19 cellular contexts compared by ENCODE assay signal in genomic region chr11:31955838-31956237, GRCh38.
DNase-seq lines count a peak whose midpoint lies in the region; ATAC-seq, FAIRE-seq and TF ChIP-seq lines count a peak whose summit lies in the region.
"Had no signal": no experiment of that assay in that cellular context is flagged by ENCODE, and none has a peak within 500 bp of the region (broad histone marks: within the 10 kb centered on the region; RNA-seq: fewer than 3 reads in every experiment).

No MANE protein-coding gene starts in this region.

- H3K27me3 Mint-ChIP-seq in MCF 10A (ENCODE audit: insufficient read depth, unreplicated experiment): no peaks in the 10 kb centered on the region

- no peaks in the 10 kb centered on the region for H3K9me3 ChIP-seq in mammary epithelial cell (replicated peaks; ENCODE audit: insufficient read depth, low read length)
- H3K9me3 ChIP-seq in small intestine (ENCODE audit: control insufficient read depth, low read depth): no peaks in the 10 kb centered on the region
- H3K9me3 ChIP-seq in stomach: no peaks in the 10 kb centered on the region
- H3K9me3 ChIP-seq in lower lobe of right lung: no peaks in the 10 kb centered on the region
- H3K9me3 ChIP-seq: A549, BLaER1 had no signal

- no peak overlapping the region for H3K4me3 Mint-ChIP-seq in MCF 10A (ENCODE audit: unreplicated experiment)
- H3K4me3 Mint-ChIP-seq: CD14-positive monocyte, HFFc6 had no signal

- H3K27ac ChIP-seq in mammary epithelial cell (ENCODE audit: insufficient read depth, low read depth, low read length) (no peak overlapping the region), mesendoderm (ENCODE audit: low read depth, low read length) (no peak overlapping the region), small intestine (ENCODE audit: low read depth in 1 of 2, low read length in 1 of 2) (no peak overlapping the region), stomach (no peak overlapping the region), lower lobe of right lung (no peak overlapping the region)
- H3K27ac ChIP-seq: 22Rv1, A549, BLaER1 had no signal

- H3K4me3 ChIP-seq in mammary epithelial cell (replicated peaks in 1 of 3; ENCODE audit: insufficient read depth in 1 of 3, low read depth in 2 of 3, low read length in 3 of 3): no peak overlapping the region
- H3K4me3 ChIP-seq in mesendoderm (ENCODE audit: low read length): no peak overlapping the region
- no peak overlapping the region for H3K4me3 ChIP-seq in small intestine (ENCODE audit: low read depth in 1 of 2, low read length in 2 of 2)
- no peak overlapping the region for H3K4me3 ChIP-seq in stomach
- no peak overlapping the region for H3K4me3 ChIP-seq in lower lobe of right lung
- H3K4me3 ChIP-seq: A549, BLaER1 had no signal

- no peak overlapping the region for H3K4ac ChIP-seq in mesendoderm (ENCODE audit: low read depth, low read length)

- H3K4me1 ChIP-seq in mammary epithelial cell (ENCODE audit: insufficient read depth, low read length) (peaks cover 6% of the 10 kb centered on the region), mesendoderm (ENCODE audit: control insufficient read depth, low read depth, low read length) (peaks cover 2% of the 10 kb centered on the region), small intestine (ENCODE audit: control insufficient read depth in 2 of 2, insufficient read depth in 1 of 2, low read depth in 1 of 2, low read length in 1 of 2) (no peaks in the 10 kb centered on the region), stomach (no peaks in the 10 kb centered on the region), lower lobe of right lung (no peaks in the 10 kb centered on the region)
- H3K4me1 ChIP-seq: A549 had no signal

- H3K36me3 ChIP-seq in mammary epithelial cell (ENCODE audit: insufficient read depth, low read length) (no peaks in the 10 kb centered on the region), mesendoderm (ENCODE audit: control insufficient read depth, insufficient read depth, low read length) (no peaks in the 10 kb centered on the region), small intestine (ENCODE audit: control insufficient read depth in 2 of 2, insufficient read depth in 2 of 2, low read length in 2 of 2) (no peaks in the 10 kb centered on the region), stomach (no peaks in the 10 kb centered on the region), lower lobe of right lung (no peaks in the 10 kb centered on the region)
- H3K36me3 ChIP-seq: BLaER1 had no signal

- WGBS in mammary epithelial cell (ENCODE audit: low coverage, missing lambda C conversion rate): 87% methylated on average over 5 of the region's 7 CpGs
- WGBS in mesendoderm (ENCODE audit: extremely low coverage, insufficient coverage, low lambda C conversion rate): no CpG with 5 or more reads among the region's 7 CpGs
- WGBS in small intestine, 3 donors: 47 to 79% (median 63%) methylated on average over 7 of the region's 7 CpGs
- WGBS in stomach, 5 donors: 81 to 90% (median 87%) methylated on average over 7 of the region's 7 CpGs

- TF ChIP-seq EP300 in stomach (IDR thresholded peaks at IDR 0.05): no peak

- no peaks in the 10 kb centered on the region for H3K9me3 Mint-ChIP-seq in MCF 10A (ENCODE audit: unreplicated experiment)
- H3K9me3 Mint-ChIP-seq: CD14-positive monocyte; CD4-positive, alpha-beta memory T cell; HFFc6 had no signal

- TF ChIP-seq CTCF in mammary epithelial cell (conservative IDR thresholded peaks at IDR 0.05 in 1 of 2, IDR thresholded peaks at IDR 0.05 in 1 of 2; ENCODE audit: extremely low read depth in 1 of 2, insufficient read depth in 1 of 2, low read depth in 1 of 2, low read length in 2 of 2): no peak
- no peak for TF ChIP-seq CTCF in MCF 10A (IDR thresholded peaks at IDR 0.05; ENCODE audit: unreplicated experiment)
- no peak for TF ChIP-seq CTCF in stomach (IDR thresholded peaks at IDR 0.05)
- TF ChIP-seq CTCF in lower lobe of right lung (IDR thresholded peaks at IDR 0.05): no peak

- TF ChIP-seq POLR2A in stomach (IDR thresholded peaks at IDR 0.05): no peak

- dilution Hi-C loops in mammary epithelial cell (cut with HindIII; ENCODE audit: low sequenced_read_pairs): no loop called here

- POLR2A ChIA-PET in MCF 10A (lab: Yijun Ruan, JAX): no interaction called here

- H2BK5ac ChIP-seq in mesendoderm (ENCODE audit: low read length): no peak overlapping the region

- H3K9ac ChIP-seq in mammary epithelial cell (ENCODE audit: insufficient read depth, low read length) (no peak overlapping the region), mesendoderm (ENCODE audit: low read length) (no peak overlapping the region)
- H3K9ac ChIP-seq: BLaER1 had no signal

- ATAC-seq in lower lobe of right lung: no peak

- H3K36me3 Mint-ChIP-seq in MCF 10A (ENCODE audit: insufficient read depth, unreplicated experiment): no peaks in the 10 kb centered on the region
- H3K36me3 Mint-ChIP-seq: CD14-positive monocyte; CD4-positive, alpha-beta memory T cell had no signal

- no peak for FAIRE-seq in small intestine (lab: Jason Lieb, UNC)
- FAIRE-seq: A549, GM18507 had no signal

- BruUV-seq in mammary epithelial cell (replicated peaks; lab: Mats Ljungman, UMichigan) (no TSS peak), MCF 10A (replicated peaks; lab: Mats Ljungman, UMichigan) (no TSS peak)

- no peak overlapping the region for H3K27ac Mint-ChIP-seq in MCF 10A (ENCODE audit: low read depth, unreplicated experiment)
- H3K27ac Mint-ChIP-seq: CD4-positive, alpha-beta memory T cell; HFFc6 had no signal

- in situ Hi-C loops in mammary epithelial cell (cut with MboI; ENCODE audit: low sequenced_read_pairs in 2 of 2): no loop called here

- peaks cover 5% of the 10 kb centered on the region for H3K4me1 Mint-ChIP-seq in MCF 10A (ENCODE audit: insufficient read depth, unreplicated experiment)

- no peaks in the 10 kb centered on the region for H3K27me3 ChIP-seq in mammary epithelial cell (ENCODE audit: insufficient read depth, low read length)
- no peaks in the 10 kb centered on the region for H3K27me3 ChIP-seq in mesendoderm (ENCODE audit: insufficient read depth, low read length, poor library complexity)
- no peaks in the 10 kb centered on the region for H3K27me3 ChIP-seq in small intestine (ENCODE audit: control insufficient read depth in 2 of 2, insufficient read depth in 2 of 2, low read length in 2 of 2)
- no peaks in the 10 kb centered on the region for H3K27me3 ChIP-seq in stomach
- no peaks in the 10 kb centered on the region for H3K27me3 ChIP-seq in lower lobe of right lung (ENCODE audit: low read depth)
- H3K27me3 ChIP-seq: BLaER1 had no signal

- no peak overlapping the region for H3K23ac ChIP-seq in mesendoderm (ENCODE audit: low read length)

- intact Hi-C loops in mammary epithelial cell (cut with micrococcal nuclease): loop anchor here (5.0 kb wide), 1 partner anchor 469 kb away; no protein-coding TSS in a partner anchor
- intact Hi-C loops in MCF 10A (cut with micrococcal nuclease): no loop called here
- intact Hi-C loops in stomach (cut with DNase I; ENCODE audit: low total_unique reads): no loop called here
- intact Hi-C loops in lower lobe of right lung (cut with DNase I): no loop called here

- no peak overlapping the region for H2AK5ac ChIP-seq in mesendoderm (ENCODE audit: low read length)

- H4K5ac ChIP-seq in mesendoderm (ENCODE audit: low read length): no peak overlapping the region

- no peak overlapping the region for H4K8ac ChIP-seq in mesendoderm (ENCODE audit: low read depth, low read length)

- H3K18ac ChIP-seq in mesendoderm (ENCODE audit: low read length): no peak overlapping the region

- DNase-seq in mammary epithelial cell: no peak
- DNase-seq in MCF 10A (ENCODE audit: unreplicated experiment): no peak
- DNase-seq in mesendoderm: no peak
- DNase-seq in small intestine: peak; percentile 17
- no peak for DNase-seq in NAMALWA (ENCODE audit: low spot score)
- DNase-seq in stomach: no peak
- DNase-seq in lower lobe of right lung: no peak
- DNase-seq: CD4-positive, alpha-beta memory T cell; DMS153; DMS79; GDM1; GOT3; H7 had no signal

- H3K79me2 ChIP-seq in mammary epithelial cell (ENCODE audit: insufficient read depth, low read length) (no peaks in the 10 kb centered on the region), mesendoderm (ENCODE audit: control insufficient read depth, insufficient read depth, low read length) (no peaks in the 10 kb centered on the region)

- CTCF ChIA-PET in mammary epithelial cell (lab: Charles Lee; ENCODE audit: low non-redundant PET): no interaction called here
- CTCF ChIA-PET in MCF 10A (lab: Yijun Ruan, JAX): interaction anchor here (0.6 to 1.3 kb wide), 2 partner anchors 51 to 220 kb away, joined by 3 read pairs; no protein-coding TSS in a partner anchor

- no peaks in the 10 kb centered on the region for H3K79me1 ChIP-seq in mesendoderm (ENCODE audit: low read length)

- H3K56ac ChIP-seq in mesendoderm (ENCODE audit: low read length): peak overlapping the region; percentile 36

- H3K4me2 ChIP-seq in mammary epithelial cell (ENCODE audit: insufficient read depth, low read depth, low read length) (no peak overlapping the region), mesendoderm (ENCODE audit: low read length) (no peak overlapping the region)
- H3K4me2 ChIP-seq: A549, BLaER1 had no signal

- H2BK120ac ChIP-seq in mesendoderm (ENCODE audit: low read depth, low read length): no peak overlapping the region

- no peaks in the 10 kb centered on the region for H4K20me1 ChIP-seq in mammary epithelial cell (ENCODE audit: insufficient read depth, low read length)
- H4K20me1 ChIP-seq: BLaER1 had no signal

- H2AFZ ChIP-seq in mammary epithelial cell (ENCODE audit: low read depth, low read length): peak overlapping the region; percentile 53

- H2BK15ac ChIP-seq in mesendoderm (replicated peaks; ENCODE audit: low read depth): no peak overlapping the region
